21 cellular contexts compared by ENCODE assay signal in genomic region chr16:30434852-30435251, GRCh38. TPM values are rescaled to one million over a fixed set of nuclear protein-coding genes. Genes with fewer than 3 reads are reported as not detected.
DNase-seq lines count a peak whose midpoint lies in the region; ATAC-seq and TF ChIP-seq lines count a peak whose summit lies in the region.
"Had no signal": no experiment of that assay in that cellular context is flagged by ENCODE, and none has a peak within 500 bp of the region (broad histone marks: within the 10 kb centered on the region; RNA-seq: fewer than 3 reads in every experiment).

No MANE protein-coding gene starts in this region.

- peaks cover 17% of the 10 kb centered on the region for H3K4me1 ChIP-seq in Caco-2
- peaks cover 0 to 4% of the 10 kb centered on the region in 2 experiments; a peak in 1 of 4 replicates for H3K4me1 ChIP-seq in SK-N-SH (ENCODE audit: control insufficient read depth in 1 of 2, insufficient read depth in 2 of 2, low read depth in 1 of 2, low read length in 1 of 2)

- no peaks in the 10 kb centered on the region for H4K20me1 ChIP-seq in SK-N-SH (ENCODE audit: insufficient read depth)
- H4K20me1 ChIP-seq: BLaER1 had no signal

- no peak overlapping the region for H2AFZ ChIP-seq in SK-N-SH (ENCODE audit: low read depth)

- H3K4me3 ChIP-seq in Caco-2 (ENCODE audit: low read depth, low read length), result no peak overlapping the region
- no peak overlapping the region for H3K4me3 ChIP-seq in SK-N-SH (ENCODE audit: low read depth in 2 of 2, low read length in 1 of 2)
- H3K4me3 ChIP-seq: BLaER1, right lobe of liver, thoracic aorta had no signal

- WGBS in SK-N-SH (ENCODE audit: low lambda C conversion rate), result 47% methylated on average over 4 of the region's 4 CpGs

- no peaks in the 10 kb centered on the region for H3F3A ChIP-seq in SK-N-SH (replicated peaks; ENCODE audit: insufficient read depth)

- no peak overlapping the region for H3K4me2 ChIP-seq in SK-N-SH
- H3K4me2 ChIP-seq: BLaER1 had no signal

- H3K9ac ChIP-seq in SK-N-SH, result no peak overlapping the region
- H3K9ac ChIP-seq: BLaER1 had no signal

- POLR2A ChIA-PET in Caco-2 (lab: Charles Lee), result interaction anchor here (0.6 kb wide), 1 partner anchor 100 kb away, joined by 3 read pairs; no protein-coding TSS in a partner anchor
- POLR2A ChIA-PET in activated naive CD8-positive, alpha-beta T cell treated with anti-CD3 and anti-CD28 coated beads, Interleukin-2, amount 10 ng/mL, durations not matched to agents 7 days and 5 days (lab: Charles Lee), result interaction anchor here (0.6 kb wide), 1 partner anchor 102 kb away, joined by 3 read pairs; no protein-coding TSS in a partner anchor
- POLR2A ChIA-PET in SK-N-SH (lab: Yijun Ruan, JAX), result no interaction called here

- H3K27ac ChIP-seq in SK-N-SH (ENCODE audit: low read depth in 2 of 2, low read length in 1 of 2), result no peak overlapping the region
- H3K27ac ChIP-seq: BLaER1, right lobe of liver, thoracic aorta had no signal

- H3K27me3 Mint-ChIP-seq in Caco-2 (ENCODE audit: insufficient read depth, unreplicated experiment), result no peaks in the 10 kb centered on the region
- H3K27me3 Mint-ChIP-seq in T-helper 17 cell, result no peaks in the 10 kb centered on the region
- no peaks in the 10 kb centered on the region for H3K27me3 Mint-ChIP-seq in activated naive CD8-positive, alpha-beta T cell treated with anti-CD3 and anti-CD28 coated beads, Interleukin-2, amount 10 ng/mL, durations not matched to agents 7 days and 5 days
- H3K27me3 Mint-ChIP-seq in progenitor cell of endocrine pancreas, result peaks cover 3% of the 10 kb centered on the region

- H3K4me3 Mint-ChIP-seq in Caco-2 (ENCODE audit: unreplicated experiment), result no peak overlapping the region
- peak overlapping the region; percentile 16 for H3K4me3 Mint-ChIP-seq in T-helper 17 cell
- H3K4me3 Mint-ChIP-seq in activated naive CD8-positive, alpha-beta T cell treated with anti-CD3 and anti-CD28 coated beads, Interleukin-2, amount 10 ng/mL, durations not matched to agents 7 days and 5 days, result no peak overlapping the region
- H3K4me3 Mint-ChIP-seq in progenitor cell of endocrine pancreas (ENCODE audit: low read depth), result no peak overlapping the region
- H3K4me3 Mint-ChIP-seq: brain, H9 had no signal

- TF ChIP-seq CTCF in Caco-2 (IDR thresholded peaks at IDR 0.05; ENCODE audit: insufficient read depth in 1 of 2, low read depth in 1 of 2, low read length in 1 of 2, severe bottlenecking in 1 of 2, unreplicated experiment in 1 of 2) (no peak), progenitor cell of endocrine pancreas (IDR thresholded peaks at IDR 0.05; ENCODE audit: unreplicated experiment) (no peak), SK-N-SH (IDR thresholded peaks at IDR 0.05) (no peak)

- no peaks in the 10 kb centered on the region for H3K79me2 ChIP-seq in SK-N-SH (ENCODE audit: insufficient read depth)

- H3K4me1 Mint-ChIP-seq in Caco-2 (ENCODE audit: low read depth, unreplicated experiment) (peaks cover 8% of the 10 kb centered on the region), T-helper 17 cell (peaks cover 20% of the 10 kb centered on the region), progenitor cell of endocrine pancreas (ENCODE audit: low read depth) (peaks cover 6% of the 10 kb centered on the region)
- H3K4me1 Mint-ChIP-seq in activated naive CD8-positive, alpha-beta T cell treated with anti-CD3 and anti-CD28 coated beads, Interleukin-2, amount 10 ng/mL, durations not matched to agents 7 days and 5 days, result peaks cover 14% of the 10 kb centered on the region
- H3K4me1 Mint-ChIP-seq: brain had no signal

- TF ChIP-seq EP300 in SK-N-SH (IDR thresholded peaks at IDR 0.05; ENCODE audit: borderline replicate concordance in 1 of 2, low read depth in 1 of 2, low read length in 1 of 2), result no peak

- H3K27ac Mint-ChIP-seq in Caco-2 (ENCODE audit: unreplicated experiment), result peak overlapping the region; percentile 4
- peak overlapping the region; percentile 90 for H3K27ac Mint-ChIP-seq in T-helper 17 cell
- H3K27ac Mint-ChIP-seq in activated naive CD8-positive, alpha-beta T cell treated with anti-CD3 and anti-CD28 coated beads, Interleukin-2, amount 10 ng/mL, durations not matched to agents 7 days and 5 days, result peak overlapping the region; percentile 1
- H3K27ac Mint-ChIP-seq in progenitor cell of endocrine pancreas, result no peak overlapping the region
- H3K27ac Mint-ChIP-seq: brain, H9 had no signal

- no TSS peak for BruUV-seq in Caco-2 (replicated peaks; lab: Mats Ljungman, UMichigan)

- intact Hi-C loops in Caco-2 (cut with micrococcal nuclease; ENCODE audit: unreplicated experiment), result no loop called here

- ATAC-seq in T-helper 17 cell, result no peak
- no peak for ATAC-seq in activated naive CD8-positive, alpha-beta T cell treated with anti-CD3 and anti-CD28 coated beads, Interleukin-2, amount 10 ng/mL, durations not matched to agents 7 days and 5 days (ENCODE audit: low read depth)
- ATAC-seq: right lobe of liver had no signal

- H3K36me3 ChIP-seq in Caco-2 (ENCODE audit: control insufficient read depth, insufficient read depth, low read length), result no peaks in the 10 kb centered on the region
- no peaks in the 10 kb centered on the region for H3K36me3 ChIP-seq in SK-N-SH (replicated peaks in 1 of 2; ENCODE audit: control insufficient read depth in 1 of 2, insufficient read depth in 2 of 2, low read length in 1 of 2)
- H3K36me3 ChIP-seq: BLaER1, right lobe of liver, thoracic aorta had no signal

- H3K9me3 Mint-ChIP-seq in Caco-2 (ENCODE audit: unreplicated experiment) (no peaks in the 10 kb centered on the region), progenitor cell of endocrine pancreas (ENCODE audit: low read depth) (peaks cover 3% of the 10 kb centered on the region)
- no peaks in the 10 kb centered on the region for H3K9me3 Mint-ChIP-seq in activated naive CD8-positive, alpha-beta T cell treated with anti-CD3 and anti-CD28 coated beads, Interleukin-2, amount 10 ng/mL, durations not matched to agents 7 days and 5 days
- H3K9me3 Mint-ChIP-seq: brain, H9 had no signal

- no peak for TF ChIP-seq RAD21 in SK-N-SH (IDR thresholded peaks at IDR 0.05; ENCODE audit: low read length)

- CTCF ChIA-PET in Caco-2 (lab: Charles Lee), result no interaction called here
- CTCF ChIA-PET in SK-N-SH (lab: Yijun Ruan, JAX), result interaction anchor here (0.7 to 0.8 kb wide), 2 partner anchors 17 to 48 kb away, joined by 3 to 4 read pairs; no protein-coding TSS in a partner anchor

- H3K9me3 ChIP-seq in Caco-2, result no peaks in the 10 kb centered on the region
- H3K9me3 ChIP-seq in T-helper 17 cell (ENCODE audit: control insufficient read depth, low read length, poor library complexity, severe bottlenecking), result no peaks in the 10 kb centered on the region
- no peaks in the 10 kb centered on the region for H3K9me3 ChIP-seq in SK-N-SH
- H3K9me3 ChIP-seq: BLaER1, right lobe of liver, thoracic aorta had no signal

- H3K9me2 ChIP-seq in SK-N-SH, result no peaks in the 10 kb centered on the region

- H3K36me3 Mint-ChIP-seq in Caco-2 (ENCODE audit: insufficient read depth, unreplicated experiment) (no peaks in the 10 kb centered on the region), T-helper 17 cell (ENCODE audit: low read depth) (no peaks in the 10 kb centered on the region), progenitor cell of endocrine pancreas (ENCODE audit: insufficient read depth) (no peaks in the 10 kb centered on the region)
- no peaks in the 10 kb centered on the region for H3K36me3 Mint-ChIP-seq in activated naive CD8-positive, alpha-beta T cell treated with anti-CD3 and anti-CD28 coated beads, Interleukin-2, amount 10 ng/mL, durations not matched to agents 7 days and 5 days
- H3K36me3 Mint-ChIP-seq: brain had no signal

- DNase-seq in Caco-2, result no peak
- no peak for DNase-seq in T-helper 17 cell
- no peak for DNase-seq in activated naive CD8-positive, alpha-beta T cell treated with anti-CD3 and anti-CD28 coated beads, Interleukin-2, amount 10 ng/mL, durations not matched to agents 7 days and 5 days
- peak; percentile 80 for DNase-seq in stimulated activated CD4-positive, alpha-beta T cell treated with anti-CD3 and anti-CD28 coated beads, Interleukin-4, amount 100 ng/mL, for 24 hours
- no peak for DNase-seq in progenitor cell of endocrine pancreas (ENCODE audit: low spot score, unreplicated experiment)
- no peak for DNase-seq in cerebellum (ENCODE audit: low spot score)
- no peak for DNase-seq in SK-N-SH
- DNase-seq: DMS53, H9, kidney glomerular epithelial cell, NCI-H2029, NCI-H524, right lobe of liver had no signal

- H3K27me3 ChIP-seq in Caco-2 (replicated peaks; ENCODE audit: control insufficient read depth, insufficient read depth, low read length) (no peaks in the 10 kb centered on the region), SK-N-SH (ENCODE audit: insufficient read depth) (no peaks in the 10 kb centered on the region)
- H3K27me3 ChIP-seq: BLaER1, right lobe of liver had no signal

RNA-seq across cellular contexts. Expression of gene DCTPP1, which starts 5.0 kb away (rescaled TPM):
- total RNA-seq in Caco-2 (2022) (51.1 and 53.2 TPM in 2 replicates), T-helper 17 cell (10 to 100 TPM; 17.4 to 19.2 TPM), progenitor cell of endocrine pancreas (65.9 and 71.9 TPM in 2 replicates), cerebellum (11.3 TPM)
- 10 to 100 TPM; 52.2 to 52.8 TPM for total RNA-seq in activated naive CD8-positive, alpha-beta T cell treated with anti-CD3 and anti-CD28 coated beads, Interleukin-2, amount 10 ng/mL, durations not matched to agents 7 days and 5 days
- polyA plus RNA-seq in SK-N-SH (2012; rRNA removed), result 78.9 and 79.2 TPM in 2 replicates
- 60.5 and 75.2 TPM in 2 replicates for polyA plus RNA-seq in SK-N-SH (2012; cell fraction: cytosol; rRNA removed)
- 28.6 and 40.1 TPM in 2 replicates for polyA plus RNA-seq in SK-N-SH (2012; cell fraction: nucleus; rRNA removed)

RNA-seq across cellular contexts. Expression of gene SEPHS2, which starts 10.8 kb away (rescaled TPM):
- total RNA-seq in Caco-2 (2022), result 80.2 and 91.6 TPM in 2 replicates
- 10 to 100 TPM; 18.3 to 21.4 TPM for total RNA-seq in T-helper 17 cell
- total RNA-seq in activated naive CD8-positive, alpha-beta T cell treated with anti-CD3 and anti-CD28 coated beads, Interleukin-2, amount 10 ng/mL, durations not matched to agents 7 days and 5 days, result 10 to 100 TPM; 59.4 to 59.8 TPM
- 42.1 and 42.6 TPM in 2 replicates for total RNA-seq in progenitor cell of endocrine pancreas
- 5.8 TPM for total RNA-seq in cerebellum
- polyA plus RNA-seq in SK-N-SH (2012; rRNA removed), result 30.8 and 36.3 TPM in 2 replicates
- polyA plus RNA-seq in SK-N-SH (2012; cell fraction: cytosol; rRNA removed), result 35.0 and 39.4 TPM in 2 replicates
- polyA plus RNA-seq in SK-N-SH (2012; cell fraction: nucleus; rRNA removed), result 10.7 and 14.3 TPM in 2 replicates

RNA-seq across cellular contexts. Expression of gene ZNF771, which starts 27.4 kb away (rescaled TPM):
- 4.7 and 5.8 TPM in 2 replicates for total RNA-seq in Caco-2 (2022)
- 1 to 10 TPM; 1.4 to 1.5 TPM for total RNA-seq in T-helper 17 cell
- total RNA-seq in activated naive CD8-positive, alpha-beta T cell treated with anti-CD3 and anti-CD28 coated beads, Interleukin-2, amount 10 ng/mL, durations not matched to agents 7 days and 5 days, result 1 to 10 TPM; 4.8 to 5.6 TPM
- total RNA-seq in progenitor cell of endocrine pancreas, result 13.2 and 13.7 TPM in 2 replicates
- 9.0 TPM for total RNA-seq in cerebellum
- polyA plus RNA-seq in SK-N-SH (2012; rRNA removed), result 20.4 and 21.7 TPM in 2 replicates
- 13.5 and 14.9 TPM in 2 replicates for polyA plus RNA-seq in SK-N-SH (2012; cell fraction: cytosol; rRNA removed)
- 35.9 and 52.3 TPM in 2 replicates for polyA plus RNA-seq in SK-N-SH (2012; cell fraction: nucleus; rRNA removed)

RNA-seq across cellular contexts. Expression of gene ITGAL, which starts 37.7 kb away (rescaled TPM):
- total RNA-seq in Caco-2 (2022) (0.57 TPM in 1 of 2 replicates, not detected in the other), T-helper 17 cell (100 to 1,000 TPM; 322 to 338 TPM), progenitor cell of endocrine pancreas (0.49 and 0.53 TPM in 2 replicates), cerebellum (1.5 TPM)
- total RNA-seq in activated naive CD8-positive, alpha-beta T cell treated with anti-CD3 and anti-CD28 coated beads, Interleukin-2, amount 10 ng/mL, durations not matched to agents 7 days and 5 days, result 100 to 1,000 TPM; 662 to 664 TPM
- 0.12 and 0.28 TPM in 2 replicates for polyA plus RNA-seq in SK-N-SH (2012; rRNA removed)
- 0.04 and 0.12 TPM in 2 replicates for polyA plus RNA-seq in SK-N-SH (2012; cell fraction: cytosol; rRNA removed)
- 0.06 and 0.13 TPM in 2 replicates for polyA plus RNA-seq in SK-N-SH (2012; cell fraction: nucleus; rRNA removed)
- total RNA-seq: dermis microvascular lymphatic vessel endothelial cell, fibroblast of lung, H9, HT1080, MCF 10A, SK-MEL-5 had no signal
- polyA plus RNA-seq: fibroblast of lung had no signal

RNA-seq across cellular contexts. Expression of gene ZNF48, which starts 39.6 kb away (rescaled TPM):
- total RNA-seq in Caco-2 (2022) (12.8 and 13.4 TPM in 2 replicates), T-helper 17 cell (1 to 10 TPM; 6.2 to 6.7 TPM), progenitor cell of endocrine pancreas (59.7 and 62.6 TPM in 2 replicates), cerebellum (16.7 TPM)
- total RNA-seq in activated naive CD8-positive, alpha-beta T cell treated with anti-CD3 and anti-CD28 coated beads, Interleukin-2, amount 10 ng/mL, durations not matched to agents 7 days and 5 days, result 10 to 100 TPM; 14.4 to 15.5 TPM
- 7.9 and 8.8 TPM in 2 replicates for polyA plus RNA-seq in SK-N-SH (2012; rRNA removed)
- 7.3 and 7.6 TPM in 2 replicates for polyA plus RNA-seq in SK-N-SH (2012; cell fraction: cytosol; rRNA removed)
- polyA plus RNA-seq in SK-N-SH (2012; cell fraction: nucleus; rRNA removed), result 14.8 and 17.0 TPM in 2 replicates
